1 cellular context compared by ENCODE assay signal in the genomic region with DNA sequence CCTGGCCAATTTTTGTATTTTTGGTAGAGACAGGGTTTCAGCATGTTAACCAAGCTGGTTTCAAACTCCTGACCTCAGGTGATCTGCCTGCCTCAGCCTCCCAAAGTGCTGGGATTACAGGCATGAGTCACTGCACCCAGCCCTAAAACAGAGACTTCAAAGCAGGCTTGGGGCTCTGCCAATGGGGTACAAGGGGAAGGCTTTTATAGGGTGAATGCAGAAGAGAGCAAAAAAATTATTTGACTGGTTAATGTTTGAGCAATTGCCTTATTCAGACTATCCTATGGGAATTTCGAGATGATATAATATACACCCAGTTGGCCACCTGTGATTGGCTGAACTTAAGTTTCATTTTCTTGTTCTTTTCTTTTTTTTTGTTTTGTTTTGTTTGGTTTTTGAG.
TF ChIP-seq lines count a peak whose summit lies in the region.

No MANE protein-coding gene starts in this region.

TF ChIP-seq in GM23338, 12 proteins besides CTCF, POLR2A, EP300 and RAD21 (continued from another document):
- TF ChIP-seq, protein P1, sequence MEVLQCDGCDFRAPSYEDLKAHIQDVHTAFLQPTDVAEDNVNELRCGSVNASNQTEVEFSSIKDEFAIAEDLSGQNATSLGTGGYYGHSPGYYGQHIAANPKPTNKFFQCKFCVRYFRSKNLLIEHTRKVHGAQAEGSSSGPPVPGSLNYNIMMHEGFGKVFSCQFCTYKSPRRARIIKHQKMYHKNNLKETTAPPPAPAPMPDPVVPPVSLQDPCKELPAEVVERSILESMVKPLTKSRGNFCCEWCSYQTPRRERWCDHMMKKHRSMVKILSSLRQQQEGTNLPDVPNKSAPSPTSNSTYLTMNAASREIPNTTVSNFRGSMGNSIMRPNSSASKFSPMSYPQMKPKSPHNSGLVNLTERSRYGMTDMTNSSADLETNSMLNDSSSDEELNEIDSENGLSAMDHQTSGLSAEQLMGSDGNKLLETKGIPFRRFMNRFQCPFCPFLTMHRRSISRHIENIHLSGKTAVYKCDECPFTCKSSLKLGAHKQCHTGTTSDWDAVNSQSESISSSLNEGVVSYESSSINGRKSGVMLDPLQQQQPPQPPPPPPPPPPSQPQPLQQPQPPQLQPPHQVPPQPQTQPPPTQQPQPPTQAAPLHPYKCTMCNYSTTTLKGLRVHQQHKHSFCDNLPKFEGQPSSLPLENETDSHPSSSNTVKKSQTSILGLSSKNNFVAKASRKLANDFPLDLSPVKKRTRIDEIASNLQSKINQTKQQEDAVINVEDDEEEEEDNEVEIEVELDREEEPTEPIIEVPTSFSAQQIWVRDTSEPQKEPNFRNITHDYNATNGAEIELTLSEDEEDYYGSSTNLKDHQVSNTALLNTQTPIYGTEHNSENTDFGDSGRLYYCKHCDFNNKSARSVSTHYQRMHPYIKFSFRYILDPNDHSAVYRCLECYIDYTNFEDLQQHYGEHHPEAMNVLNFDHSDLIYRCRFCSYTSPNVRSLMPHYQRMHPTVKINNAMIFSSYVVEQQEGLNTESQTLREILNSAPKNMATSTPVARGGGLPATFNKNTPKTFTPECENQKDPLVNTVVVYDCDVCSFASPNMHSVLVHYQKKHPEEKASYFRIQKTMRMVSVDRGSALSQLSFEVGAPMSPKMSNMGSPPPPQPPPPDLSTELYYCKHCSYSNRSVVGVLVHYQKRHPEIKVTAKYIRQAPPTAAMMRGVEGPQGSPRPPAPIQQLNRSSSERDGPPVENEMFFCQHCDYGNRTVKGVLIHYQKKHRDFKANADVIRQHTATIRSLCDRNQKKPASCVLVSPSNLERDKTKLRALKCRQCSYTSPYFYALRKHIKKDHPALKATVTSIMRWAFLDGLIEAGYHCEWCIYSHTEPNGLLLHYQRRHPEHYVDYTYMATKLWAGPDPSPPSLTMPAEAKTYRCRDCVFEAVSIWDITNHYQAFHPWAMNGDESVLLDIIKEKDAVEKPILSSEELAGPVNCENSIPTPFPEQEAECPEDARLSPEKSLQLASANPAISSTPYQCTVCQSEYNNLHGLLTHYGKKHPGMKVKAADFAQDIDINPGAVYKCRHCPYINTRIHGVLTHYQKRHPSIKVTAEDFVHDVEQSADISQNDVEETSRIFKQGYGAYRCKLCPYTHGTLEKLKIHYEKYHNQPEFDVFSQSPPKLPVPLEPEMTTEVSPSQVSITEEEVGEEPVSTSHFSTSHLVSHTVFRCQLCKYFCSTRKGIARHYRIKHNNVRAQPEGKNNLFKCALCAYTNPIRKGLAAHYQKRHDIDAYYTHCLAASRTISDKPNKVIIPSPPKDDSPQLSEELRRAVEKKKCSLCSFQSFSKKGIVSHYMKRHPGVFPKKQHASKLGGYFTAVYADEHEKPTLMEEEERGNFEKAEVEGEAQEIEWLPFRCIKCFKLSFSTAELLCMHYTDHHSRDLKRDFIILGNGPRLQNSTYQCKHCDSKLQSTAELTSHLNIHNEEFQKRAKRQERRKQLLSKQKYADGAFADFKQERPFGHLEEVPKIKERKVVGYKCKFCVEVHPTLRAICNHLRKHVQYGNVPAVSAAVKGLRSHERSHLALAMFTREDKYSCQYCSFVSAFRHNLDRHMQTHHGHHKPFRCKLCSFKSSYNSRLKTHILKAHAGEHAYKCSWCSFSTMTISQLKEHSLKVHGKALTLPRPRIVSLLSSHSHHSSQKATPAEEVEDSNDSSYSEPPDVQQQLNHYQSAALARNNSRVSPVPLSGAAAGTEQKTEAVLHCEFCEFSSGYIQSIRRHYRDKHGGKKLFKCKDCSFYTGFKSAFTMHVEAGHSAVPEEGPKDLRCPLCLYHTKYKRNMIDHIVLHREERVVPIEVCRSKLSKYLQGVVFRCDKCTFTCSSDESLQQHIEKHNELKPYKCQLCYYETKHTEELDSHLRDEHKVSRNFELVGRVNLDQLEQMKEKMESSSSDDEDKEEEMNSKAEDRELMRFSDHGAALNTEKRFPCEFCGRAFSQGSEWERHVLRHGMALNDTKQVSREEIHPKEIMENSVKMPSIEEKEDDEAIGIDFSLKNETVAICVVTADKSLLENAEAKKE (CRISPR knock-in tag; IDR thresholded peaks at IDR 0.05) = no peak
- TF ChIP-seq, protein P2, sequence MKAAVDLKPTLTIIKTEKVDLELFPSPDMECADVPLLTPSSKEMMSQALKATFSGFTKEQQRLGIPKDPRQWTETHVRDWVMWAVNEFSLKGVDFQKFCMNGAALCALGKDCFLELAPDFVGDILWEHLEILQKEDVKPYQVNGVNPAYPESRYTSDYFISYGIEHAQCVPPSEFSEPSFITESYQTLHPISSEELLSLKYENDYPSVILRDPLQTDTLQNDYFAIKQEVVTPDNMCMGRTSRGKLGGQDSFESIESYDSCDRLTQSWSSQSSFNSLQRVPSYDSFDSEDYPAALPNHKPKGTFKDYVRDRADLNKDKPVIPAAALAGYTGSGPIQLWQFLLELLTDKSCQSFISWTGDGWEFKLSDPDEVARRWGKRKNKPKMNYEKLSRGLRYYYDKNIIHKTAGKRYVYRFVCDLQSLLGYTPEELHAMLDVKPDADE (IDR thresholded peaks at IDR 0.05) = no peak
- no peak for TF ChIP-seq EZH2phosphoT487 (IDR thresholded peaks at IDR 0.05; ENCODE audit: unreplicated experiment)
- no peak for TF ChIP-seq EZH2 (IDR thresholded peaks at IDR 0.05; ENCODE audit: low read depth, unreplicated experiment)
- TF ChIP-seq ZNF114 (CRISPR knock-in tag; IDR thresholded peaks at IDR 0.05) = no peak
- TF ChIP-seq, protein P3, sequence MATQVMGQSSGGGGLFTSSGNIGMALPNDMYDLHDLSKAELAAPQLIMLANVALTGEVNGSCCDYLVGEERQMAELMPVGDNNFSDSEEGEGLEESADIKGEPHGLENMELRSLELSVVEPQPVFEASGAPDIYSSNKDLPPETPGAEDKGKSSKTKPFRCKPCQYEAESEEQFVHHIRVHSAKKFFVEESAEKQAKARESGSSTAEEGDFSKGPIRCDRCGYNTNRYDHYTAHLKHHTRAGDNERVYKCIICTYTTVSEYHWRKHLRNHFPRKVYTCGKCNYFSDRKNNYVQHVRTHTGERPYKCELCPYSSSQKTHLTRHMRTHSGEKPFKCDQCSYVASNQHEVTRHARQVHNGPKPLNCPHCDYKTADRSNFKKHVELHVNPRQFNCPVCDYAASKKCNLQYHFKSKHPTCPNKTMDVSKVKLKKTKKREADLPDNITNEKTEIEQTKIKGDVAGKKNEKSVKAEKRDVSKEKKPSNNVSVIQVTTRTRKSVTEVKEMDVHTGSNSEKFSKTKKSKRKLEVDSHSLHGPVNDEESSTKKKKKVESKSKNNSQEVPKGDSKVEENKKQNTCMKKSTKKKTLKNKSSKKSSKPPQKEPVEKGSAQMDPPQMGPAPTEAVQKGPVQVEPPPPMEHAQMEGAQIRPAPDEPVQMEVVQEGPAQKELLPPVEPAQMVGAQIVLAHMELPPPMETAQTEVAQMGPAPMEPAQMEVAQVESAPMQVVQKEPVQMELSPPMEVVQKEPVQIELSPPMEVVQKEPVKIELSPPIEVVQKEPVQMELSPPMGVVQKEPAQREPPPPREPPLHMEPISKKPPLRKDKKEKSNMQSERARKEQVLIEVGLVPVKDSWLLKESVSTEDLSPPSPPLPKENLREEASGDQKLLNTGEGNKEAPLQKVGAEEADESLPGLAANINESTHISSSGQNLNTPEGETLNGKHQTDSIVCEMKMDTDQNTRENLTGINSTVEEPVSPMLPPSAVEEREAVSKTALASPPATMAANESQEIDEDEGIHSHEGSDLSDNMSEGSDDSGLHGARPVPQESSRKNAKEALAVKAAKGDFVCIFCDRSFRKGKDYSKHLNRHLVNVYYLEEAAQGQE (IDR thresholded peaks at IDR 0.05; ENCODE audit: unreplicated experiment) = no peak
- no peak for TF ChIP-seq CREB1 (CRISPR knock-in tag; IDR thresholded peaks at IDR 0.05; ENCODE audit: low read depth)
- TF ChIP-seq ZNF331 (CRISPR knock-in tag; IDR thresholded peaks at IDR 0.05; ENCODE audit: low read depth) = no peak
